In genomic region chr5:142292249-142292648, GRCh38 we compare ENCODE assay signal across 35 cellular contexts.
"Had no signal": no experiment of that assay in that cellular context is flagged by ENCODE, and none has a peak within 500 bp of the region (broad histone marks: within the 10 kb centered on the region; RNA-seq: fewer than 3 reads in every experiment).

No MANE protein-coding gene starts in this region.

- DNase-seq: activated CD4-positive, alpha-beta memory T cell treated with anti-CD3 and anti-CD28 coated beads, Interleukin-2, amount 10 ng/mL, durations not matched to agents 7 days and 5 days; activated CD4-positive, alpha-beta T cell treated with anti-CD3 and anti-CD28 coated beads for 1 hour; activated CD4-positive, alpha-beta T cell treated with anti-CD3 and anti-CD28 coated beads for 48 hours; activated CD4-positive, CD25-positive, alpha-beta regulatory T cell; activated CD8-positive, alpha-beta memory T cell treated with anti-CD3 and anti-CD28 coated beads for 24 hours; activated CD8-positive, alpha-beta memory T cell treated with anti-CD3 and anti-CD28 coated beads, Interleukin-2, amount 10 ng/mL, durations not matched to agents 7 days and 5 days; activated CD8-positive, alpha-beta memory T cell treated with anti-CD3 and anti-CD28 coated beads, Interleukin-2, amount 50 U/mL, for 48 hours; activated effector memory CD4-positive, alpha-beta T cell treated with Interleukin-2 at 50 U/mL for 16 hours; activated naive CD4-positive, alpha-beta T cell treated with anti-CD3 and anti-CD28 coated beads, Interleukin-2, amount 10 ng/mL, durations not matched to agents 7 days and 5 days; activated naive CD8-positive, alpha-beta T cell treated with anti-CD3 and anti-CD28 coated beads, Interleukin-2, amount 50 U/mL, for 24 hours; activated T-cell treated with anti-CD3 and anti-CD28 coated beads, Interleukin-2, amount 50 U/mL, for 48 hours; anterior cingulate cortex; central memory CD4-positive, alpha-beta T cell; Kasumi-1; MG63; NCI-H1048; NCI-H1105 treated with DMSO at 0.1 percent for 48 hours; NCI-H1436; NCI-H1694 treated with DMSO at 0.1 percent for 48 hours; NCI-H2029; NCI-H446; NCI-H510A treated with DMSO at 0.1 percent for 48 hours; NCI-H526 treated with DMSO at 0.1 percent for 48 hours; NK-92 treated with Interleukin-12 subunit alpha and Interleukin-12 subunit beta, amount 100 ng/mL, for 24 hours; PC-3; Peyer's patch; RPMI8226; SW 1271; T-helper 1 cell; T-helper 2 cell; T-helper 9 cell had no signal

- H3K27me3 Mint-ChIP-seq: activated CD4-positive, alpha-beta memory T cell treated with anti-CD3 and anti-CD28 coated beads, Interleukin-2, amount 10 ng/mL, durations not matched to agents 7 days and 5 days; activated naive CD8-positive, alpha-beta T cell had no signal

- ATAC-seq: activated CD8-positive, alpha-beta memory T cell treated with anti-CD3 and anti-CD28 coated beads, Interleukin-2, amount 10 ng/mL, durations not matched to agents 7 days and 5 days; activated naive CD8-positive, alpha-beta T cell treated with anti-CD3 and anti-CD28 coated beads, Interleukin-2, amount 50 U/mL, for 24 hours; PC-3 had no signal

- FAIRE-seq: bronchial epithelial cell had no signal

- H3K4me3 Mint-ChIP-seq: activated CD4-positive, alpha-beta memory T cell treated with anti-CD3 and anti-CD28 coated beads, Interleukin-2, amount 10 ng/mL, durations not matched to agents 7 days and 5 days; activated CD8-positive, alpha-beta memory T cell treated with anti-CD3 and anti-CD28 coated beads, Interleukin-2, amount 10 ng/mL, durations not matched to agents 7 days and 5 days; activated naive CD4-positive, alpha-beta T cell treated with anti-CD3 and anti-CD28 coated beads, Interleukin-2, amount 10 ng/mL, durations not matched to agents 7 days and 5 days; activated naive CD8-positive, alpha-beta T cell; activated naive CD8-positive, alpha-beta T cell treated with anti-CD3 and anti-CD28 coated beads, Interleukin-2, amount 50 U/mL, for 24 hours; brain had no signal

- H3K27ac Mint-ChIP-seq: activated CD4-positive, alpha-beta memory T cell treated with anti-CD3 and anti-CD28 coated beads, Interleukin-2, amount 10 ng/mL, durations not matched to agents 7 days and 5 days; activated CD8-positive, alpha-beta memory T cell treated with anti-CD3 and anti-CD28 coated beads, Interleukin-2, amount 10 ng/mL, durations not matched to agents 7 days and 5 days; activated naive CD4-positive, alpha-beta T cell treated with anti-CD3 and anti-CD28 coated beads, Interleukin-2, amount 10 ng/mL, durations not matched to agents 7 days and 5 days; activated naive CD8-positive, alpha-beta T cell; activated naive CD8-positive, alpha-beta T cell treated with anti-CD3 and anti-CD28 coated beads, Interleukin-2, amount 50 U/mL, for 24 hours; brain had no signal

- H3K27ac ChIP-seq: Peyer's patch, VCaP had no signal

- H3K27me3 ChIP-seq: MG63, Peyer's patch had no signal

- H3K36me3 ChIP-seq: MG63, Peyer's patch had no signal

- H3K36me3 Mint-ChIP-seq: activated CD8-positive, alpha-beta memory T cell treated with anti-CD3 and anti-CD28 coated beads, Interleukin-2, amount 10 ng/mL, durations not matched to agents 7 days and 5 days; activated naive CD4-positive, alpha-beta T cell treated with anti-CD3 and anti-CD28 coated beads, Interleukin-2, amount 10 ng/mL, durations not matched to agents 7 days and 5 days; activated naive CD8-positive, alpha-beta T cell; brain had no signal

- H3K9me3 Mint-ChIP-seq: activated CD4-positive, alpha-beta memory T cell treated with anti-CD3 and anti-CD28 coated beads, Interleukin-2, amount 10 ng/mL, durations not matched to agents 7 days and 5 days; activated naive CD4-positive, alpha-beta T cell treated with anti-CD3 and anti-CD28 coated beads, Interleukin-2, amount 10 ng/mL, durations not matched to agents 7 days and 5 days; activated naive CD8-positive, alpha-beta T cell treated with anti-CD3 and anti-CD28 coated beads, Interleukin-2, amount 50 U/mL, for 24 hours had no signal

- H3K9me3 ChIP-seq: MG63, Peyer's patch had no signal

- H3K4me3 ChIP-seq: MG63, Peyer's patch had no signal
